9 cellular contexts compared by ENCODE assay signal in the genomic region with DNA sequence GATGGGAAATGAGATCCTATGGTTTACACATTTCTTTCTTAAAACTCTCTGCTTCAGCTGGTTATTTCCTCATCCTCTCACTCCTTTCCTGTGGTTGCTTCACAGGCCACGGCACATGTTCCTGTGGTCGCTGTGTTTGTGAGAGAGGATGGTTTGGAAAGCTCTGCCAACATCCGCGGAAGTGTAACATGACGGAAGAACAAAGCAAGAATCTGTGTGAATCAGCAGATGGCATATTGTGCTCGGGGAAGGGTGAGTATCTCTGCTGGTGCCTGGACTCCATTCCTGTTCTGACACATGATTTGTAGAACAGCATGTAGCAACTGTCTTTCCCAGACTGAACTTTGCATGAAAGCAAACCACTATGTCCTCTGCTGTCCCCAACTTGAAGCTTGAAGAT.
DNase-seq lines count a peak whose midpoint lies in the region; ATAC-seq and TF ChIP-seq lines count a peak whose summit lies in the region.
"Had no signal": no experiment of that assay in that cellular context is flagged by ENCODE, and none has a peak within 500 bp of the region (broad histone marks: within the 10 kb centered on the region; RNA-seq: fewer than 3 reads in every experiment).

No MANE protein-coding gene starts in this region.

- H3K4me3 ChIP-seq in mesenchymal stem cell (ENCODE audit: insufficient read depth in 1 of 2, low read depth in 1 of 2, low read length in 2 of 2) (no peak overlapping the region), tibial artery (no peak overlapping the region)
- H3K4me3 ChIP-seq: suprapubic skin had no signal

- H3K14ac ChIP-seq in mesenchymal stem cell (ENCODE audit: low read length in 2 of 2): no peak overlapping the region
- H3K14ac ChIP-seq in H9 (ENCODE audit: insufficient read depth, low read length): no peak overlapping the region

- no peak overlapping the region for H3K4ac ChIP-seq in mesenchymal stem cell (ENCODE audit: low read depth in 1 of 2, low read length in 2 of 2)
- no peak overlapping the region for H3K4ac ChIP-seq in H9 (ENCODE audit: low read depth, low read length)

- H3K79me2 ChIP-seq in H9 (ENCODE audit: insufficient read depth, low read length): no peaks in the 10 kb centered on the region

- no peaks in the 10 kb centered on the region for H3K79me1 ChIP-seq in mesenchymal stem cell (replicated peaks; ENCODE audit: low read length, poor library complexity, severe bottlenecking)
- no peaks in the 10 kb centered on the region for H3K79me1 ChIP-seq in H9 (ENCODE audit: insufficient read depth, low read depth, low read length, poor library complexity, severe bottlenecking)

- H3K4me2 ChIP-seq in mesenchymal stem cell (ENCODE audit: low read length, poor library complexity, severe bottlenecking): peak overlapping the region; percentile 24
- no peak overlapping the region for H3K4me2 ChIP-seq in H9 (ENCODE audit: insufficient read depth, insufficient read length, low read length)

- H3K18ac ChIP-seq in mesenchymal stem cell (ENCODE audit: low read depth in 1 of 2, low read length in 2 of 2) (no peak overlapping the region), H9 (ENCODE audit: insufficient read length, low read depth, low read length) (no peak overlapping the region)

- H3K36me3 Mint-ChIP-seq in H9 (ENCODE audit: insufficient read depth in 1 of 3, low read depth in 3 of 3): no peaks in the 10 kb centered on the region; a peak in 1 of 7 replicates

- H3K23me2 ChIP-seq in H9 (ENCODE audit: insufficient read length, low read depth, low read length, poor library complexity, severe bottlenecking): no peaks in the 10 kb centered on the region

- H4K5ac ChIP-seq in H9 (ENCODE audit: insufficient read length, low read depth, low read length): no peak overlapping the region

- intact Hi-C loops in tibial artery (cut with DNase I; ENCODE audit: low total_unique reads): no loop called here

- H3K27ac ChIP-seq in mesenchymal stem cell (ENCODE audit: low read length, poor library complexity, severe bottlenecking) (peak overlapping the region; percentile 9), tibial artery (no peak overlapping the region), H9 (ENCODE audit: insufficient read length, low read depth, low read length) (no peak overlapping the region)
- H3K27ac ChIP-seq: suprapubic skin had no signal

- 0 out of 7 replicates have a peak overlapping the region, but pooled peaks of 1 of the 3 experiments have one; percentile 9 for H3K27ac Mint-ChIP-seq in H9

- H3K4me3 Mint-ChIP-seq in H9: no peak overlapping the region

- H3K4me1 ChIP-seq in mesenchymal stem cell (ENCODE audit: control insufficient read depth, insufficient read depth, low read depth, low read length) (no peaks in the 10 kb centered on the region), tibial artery (no peaks in the 10 kb centered on the region), H9 (ENCODE audit: insufficient read depth, low read length) (0 out of 2 replicates have a peak, but pooled peaks cover 3% of the 10 kb centered on the region)
- H3K4me1 ChIP-seq: suprapubic skin had no signal

- no peak overlapping the region for H3K56ac ChIP-seq in H9 (ENCODE audit: insufficient read length, low read depth, low read length)

- H3K9me3 ChIP-seq in mesenchymal stem cell (ENCODE audit: control insufficient read depth, low read length): no peaks in the 10 kb centered on the region
- no peaks in the 10 kb centered on the region for H3K9me3 ChIP-seq in tibial artery
- no peaks in the 10 kb centered on the region for H3K9me3 ChIP-seq in H9 (ENCODE audit: control insufficient read depth, low read depth, low read length)
- H3K9me3 ChIP-seq: suprapubic skin had no signal

- H3K27me3 Mint-ChIP-seq in H9 (ENCODE audit: low read depth): peaks cover 3% of the 10 kb centered on the region; the same call in 1 of the 2 replicates

- H3K9ac ChIP-seq in mesenchymal stem cell (ENCODE audit: low read length) (no peak overlapping the region), H9 (ENCODE audit: extremely low read depth, insufficient read length, low read length) (no peak overlapping the region)

- no peak overlapping the region for H2BK15ac ChIP-seq in mesenchymal stem cell (ENCODE audit: low read depth, poor library complexity, severe bottlenecking)
- no peak overlapping the region for H2BK15ac ChIP-seq in H9 (ENCODE audit: low read depth, low read length)

- H3K23ac ChIP-seq in mesenchymal stem cell (ENCODE audit: low read length in 2 of 2): no peak overlapping the region
- H3K23ac ChIP-seq in H9 (ENCODE audit: insufficient read length, low read depth, low read length): no peak overlapping the region

- H2AK5ac ChIP-seq in mesenchymal stem cell (ENCODE audit: low read length, severe bottlenecking) (no peak overlapping the region), H9 (ENCODE audit: insufficient read length, low read length) (no peak overlapping the region)

- H4K91ac ChIP-seq in mesenchymal stem cell (ENCODE audit: low read length) (no peak overlapping the region), H9 (ENCODE audit: insufficient read length, low read depth, low read length) (no peak overlapping the region)

- H3K9me3 Mint-ChIP-seq in H9: no peaks in the 10 kb centered on the region

- no peak overlapping the region for H2BK20ac ChIP-seq in H9 (ENCODE audit: low read depth, low read length, poor library complexity, severe bottlenecking)

- H2AFZ ChIP-seq in mesenchymal stem cell (ENCODE audit: low read depth, low read length): no peak overlapping the region
- H2AFZ ChIP-seq in H9 (ENCODE audit: low read length): no peak overlapping the region

- H3K27me3 ChIP-seq in mesenchymal stem cell (ENCODE audit: control insufficient read depth in 1 of 2, insufficient read depth in 1 of 2, low read length in 2 of 2): no peaks in the 10 kb centered on the region
- H3K27me3 ChIP-seq in tibial artery: no peaks in the 10 kb centered on the region
- no peaks in the 10 kb centered on the region for H3K27me3 ChIP-seq in H9 (ENCODE audit: insufficient read depth, low read length)
- H3K27me3 ChIP-seq: suprapubic skin had no signal

- DNase-seq in ELR (ENCODE audit: low read depth) (peak; percentile 89), HT1080 (ENCODE audit: low read depth) (peak; percentile 98), amniotic stem cell (lab: John Stamatoyannopoulos, UW) (peak; percentile 13), mesenchymal stem cell (peak; percentile 79), tibial artery (no peak), H9 (no peak)

- no peak overlapping the region for H3T11ph ChIP-seq in H9 (ENCODE audit: low read length)

- H4K20me1 ChIP-seq in H9 (ENCODE audit: control insufficient read depth, insufficient read depth, insufficient read length): no peaks in the 10 kb centered on the region

- H2BK120ac ChIP-seq in mesenchymal stem cell (ENCODE audit: low read depth, low read length): no peak overlapping the region
- H2BK120ac ChIP-seq in H9 (ENCODE audit: low read depth, low read length, poor library complexity, severe bottlenecking): no peak overlapping the region

- H3K36me3 ChIP-seq in mesenchymal stem cell (ENCODE audit: control insufficient read depth in 1 of 2, insufficient read depth in 2 of 2, low read depth in 1 of 2, low read length in 2 of 2): peaks cover 0 to 23% of the 10 kb centered on the region in 2 experiments
- H3K36me3 ChIP-seq in tibial artery: peaks cover 0 to 14% (median 0%) of the 10 kb centered on the region in 3 donors
- H3K36me3 ChIP-seq: suprapubic skin had no signal

- H2BK5ac ChIP-seq in mesenchymal stem cell (ENCODE audit: low read depth, low read length, poor library complexity, severe bottlenecking): no peak overlapping the region
- H2BK5ac ChIP-seq in H9 (ENCODE audit: insufficient read length, low read length): no peak overlapping the region

- WGBS in mesenchymal stem cell: 62% methylated on average over 6 of the region's 6 CpGs
- WGBS in H9 (ENCODE audit: extremely low coverage, insufficient read length, low lambda C conversion rate): no CpG with 5 or more reads among the region's 6 CpGs

- H4K8ac ChIP-seq in mesenchymal stem cell (ENCODE audit: low read length) (no peak overlapping the region), H9 (replicated peaks; ENCODE audit: insufficient read length, low read depth, low read length) (no peak overlapping the region)

- ATAC-seq in HG02798 (IDR thresholded peaks at IDR 0.05; ENCODE audit: poor library complexity, unreplicated experiment) (no peak), GM19463 (IDR thresholded peaks at IDR 0.05; ENCODE audit: unreplicated experiment) (no peak)

- H2BK12ac ChIP-seq in mesenchymal stem cell (ENCODE audit: low read length in 2 of 2) (no peak overlapping the region), H9 (ENCODE audit: insufficient read length, low read depth, low read length) (no peak overlapping the region)

- no peak for TF ChIP-seq CTCF in tibial artery (IDR thresholded peaks at IDR 0.05)
- TF ChIP-seq CTCF in H9 (conservative IDR thresholded peaks at IDR 0.05): no peak

- peaks cover 17 to 26% of the 10 kb centered on the region in 2 experiments for H3K4me1 Mint-ChIP-seq in H9

Comparison
In these comparisons a context has a peak if more than half of its experiments do, and no peak if none do; other contexts are left out.
1. DNase-seq: peak in ELR (single experiment), HT1080 (single experiment), amniotic stem cell (single experiment) and mesenchymal stem cell (single experiment); none in tibial artery (0 of 2) and H9 (single experiment).